1 cellular context compared by ENCODE assay signal in the genomic region with DNA sequence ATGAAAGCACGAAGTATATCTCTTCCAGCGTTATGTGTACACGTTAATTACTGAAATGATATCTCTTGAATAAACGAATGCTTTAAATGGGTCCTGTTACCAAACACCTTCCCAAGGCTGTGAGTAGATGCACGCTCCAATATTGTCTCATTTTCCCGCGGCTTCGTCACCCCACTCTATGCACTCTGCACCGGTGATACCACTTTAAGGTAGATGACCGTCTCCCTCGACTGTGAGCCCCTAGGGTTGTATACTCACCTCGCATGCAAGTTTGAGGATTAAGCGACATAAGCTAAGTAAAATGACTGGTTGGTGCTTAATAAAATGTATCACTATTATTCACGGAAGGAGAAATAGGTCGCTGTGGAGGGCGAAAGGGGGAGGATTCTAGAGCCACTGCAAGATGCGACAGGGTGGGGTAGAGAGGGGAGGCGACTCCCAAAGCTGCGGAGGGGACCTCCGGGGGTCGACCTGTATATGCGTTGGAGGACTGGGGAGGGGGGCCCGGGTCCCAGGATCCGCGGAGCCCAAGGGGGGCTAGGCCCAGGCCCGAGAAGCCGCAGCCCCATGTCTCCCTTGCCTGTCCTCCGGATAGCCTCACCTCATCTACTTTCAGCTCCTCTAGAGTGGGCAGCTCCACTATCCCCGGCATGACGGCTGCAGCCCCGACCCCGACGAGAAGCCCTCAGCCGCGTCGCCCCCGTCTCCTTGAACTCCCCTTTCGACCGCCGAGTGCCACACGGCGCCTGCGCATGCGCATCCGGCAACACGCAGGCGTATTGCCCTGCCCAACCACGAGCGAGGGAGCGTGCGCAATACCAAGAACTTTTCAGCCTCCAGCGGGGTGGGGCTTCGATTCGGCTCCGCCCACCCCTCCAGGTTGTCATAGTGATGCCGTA.
TF ChIP-seq lines count a peak whose summit lies in the region.

A gene (plus strand): TSS at position 883 of the 899 bp plus-strand sequence. CDS start 65 bp downstream, outside the sequence.
A gene (minus strand): TSS at position 754 of the 899 bp plus-strand sequence. CDS start 102 bp downstream, at position 652.

TF ChIP-seq in HepG2, 621 proteins besides CTCF, POLR2A, EP300 and RAD21 (continued from another document):
- TF ChIP-seq, protein P1, sequence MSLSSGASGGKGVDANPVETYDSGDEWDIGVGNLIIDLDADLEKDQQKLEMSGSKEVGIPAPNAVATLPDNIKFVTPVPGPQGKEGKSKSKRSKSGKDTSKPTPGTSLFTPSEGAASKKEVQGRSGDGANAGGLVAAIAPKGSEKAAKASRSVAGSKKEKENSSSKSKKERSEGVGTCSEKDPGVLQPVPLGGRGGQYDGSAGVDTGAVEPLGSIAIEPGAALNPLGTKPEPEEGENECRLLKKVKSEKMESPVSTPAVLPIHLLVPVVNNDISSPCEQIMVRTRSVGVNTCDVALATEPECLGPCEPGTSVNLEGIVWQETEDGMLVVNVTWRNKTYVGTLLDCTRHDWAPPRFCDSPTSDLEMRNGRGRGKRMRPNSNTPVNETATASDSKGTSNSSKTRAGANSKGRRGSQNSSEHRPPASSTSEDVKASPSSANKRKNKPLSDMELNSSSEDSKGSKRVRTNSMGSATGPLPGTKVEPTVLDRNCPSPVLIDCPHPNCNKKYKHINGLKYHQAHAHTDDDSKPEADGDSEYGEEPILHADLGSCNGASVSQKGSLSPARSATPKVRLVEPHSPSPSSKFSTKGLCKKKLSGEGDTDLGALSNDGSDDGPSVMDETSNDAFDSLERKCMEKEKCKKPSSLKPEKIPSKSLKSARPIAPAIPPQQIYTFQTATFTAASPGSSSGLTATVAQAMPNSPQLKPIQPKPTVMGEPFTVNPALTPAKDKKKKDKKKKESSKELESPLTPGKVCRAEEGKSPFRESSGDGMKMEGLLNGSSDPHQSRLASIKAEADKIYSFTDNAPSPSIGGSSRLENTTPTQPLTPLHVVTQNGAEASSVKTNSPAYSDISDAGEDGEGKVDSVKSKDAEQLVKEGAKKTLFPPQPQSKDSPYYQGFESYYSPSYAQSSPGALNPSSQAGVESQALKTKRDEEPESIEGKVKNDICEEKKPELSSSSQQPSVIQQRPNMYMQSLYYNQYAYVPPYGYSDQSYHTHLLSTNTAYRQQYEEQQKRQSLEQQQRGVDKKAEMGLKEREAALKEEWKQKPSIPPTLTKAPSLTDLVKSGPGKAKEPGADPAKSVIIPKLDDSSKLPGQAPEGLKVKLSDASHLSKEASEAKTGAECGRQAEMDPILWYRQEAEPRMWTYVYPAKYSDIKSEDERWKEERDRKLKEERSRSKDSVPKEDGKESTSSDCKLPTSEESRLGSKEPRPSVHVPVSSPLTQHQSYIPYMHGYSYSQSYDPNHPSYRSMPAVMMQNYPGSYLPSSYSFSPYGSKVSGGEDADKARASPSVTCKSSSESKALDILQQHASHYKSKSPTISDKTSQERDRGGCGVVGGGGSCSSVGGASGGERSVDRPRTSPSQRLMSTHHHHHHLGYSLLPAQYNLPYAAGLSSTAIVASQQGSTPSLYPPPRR (CRISPR knock-in tag; IDR thresholded peaks at IDR 0.05; ENCODE audit: borderline replicate concordance) = no peak
- TF ChIP-seq NONO (IDR thresholded peaks at IDR 0.05) (no peak), NONO (CRISPR knock-in tag; conservative IDR thresholded peaks at IDR 0.05) (no peak), NFRKB (IDR thresholded peaks at IDR 0.05) (no peak), RAD51 (IDR thresholded peaks at IDR 0.05; ENCODE audit: borderline replicate concordance) (no peak), CBX2 (IDR thresholded peaks at IDR 0.05; ENCODE audit: low read depth, low read length) (no peak), CBX2 (CRISPR knock-in tag; IDR thresholded peaks at IDR 0.05; ENCODE audit: low read depth) (no peak), SIN3B (IDR thresholded peaks at IDR 0.05; ENCODE audit: low read length) (0 out of 2 replicates have a peak, but pooled peaks have one; percentile 34), ATF7 (IDR thresholded peaks at IDR 0.05) (no peak), ATF7 (CRISPR knock-in tag; IDR thresholded peaks at IDR 0.05) (no peak), MLLT10 (CRISPR knock-in tag; IDR thresholded peaks at IDR 0.05) (no peak), ZNF292 (CRISPR knock-in tag; IDR thresholded peaks at IDR 0.05; ENCODE audit: borderline replicate concordance, low read depth) (no peak), REL (CRISPR knock-in tag; conservative IDR thresholded peaks at IDR 0.05) (no peak), ZNF619 (CRISPR knock-in tag; IDR thresholded peaks at IDR 0.05) (no peak), GATA4 (IDR thresholded peaks at IDR 0.05; ENCODE audit: borderline replicate concordance, low read depth) (no peak)
- TF ChIP-seq, protein P2, sequence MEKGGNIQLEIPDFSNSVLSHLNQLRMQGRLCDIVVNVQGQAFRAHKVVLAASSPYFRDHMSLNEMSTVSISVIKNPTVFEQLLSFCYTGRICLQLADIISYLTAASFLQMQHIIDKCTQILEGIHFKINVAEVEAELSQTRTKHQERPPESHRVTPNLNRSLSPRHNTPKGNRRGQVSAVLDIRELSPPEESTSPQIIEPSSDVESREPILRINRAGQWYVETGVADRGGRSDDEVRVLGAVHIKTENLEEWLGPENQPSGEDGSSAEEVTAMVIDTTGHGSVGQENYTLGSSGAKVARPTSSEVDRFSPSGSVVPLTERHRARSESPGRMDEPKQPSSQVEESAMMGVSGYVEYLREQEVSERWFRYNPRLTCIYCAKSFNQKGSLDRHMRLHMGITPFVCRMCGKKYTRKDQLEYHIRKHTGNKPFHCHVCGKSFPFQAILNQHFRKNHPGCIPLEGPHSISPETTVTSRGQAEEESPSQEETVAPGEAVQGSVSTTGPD (CRISPR knock-in tag; IDR thresholded peaks at IDR 0.05) = no peak
- TF ChIP-seq, protein P3, sequence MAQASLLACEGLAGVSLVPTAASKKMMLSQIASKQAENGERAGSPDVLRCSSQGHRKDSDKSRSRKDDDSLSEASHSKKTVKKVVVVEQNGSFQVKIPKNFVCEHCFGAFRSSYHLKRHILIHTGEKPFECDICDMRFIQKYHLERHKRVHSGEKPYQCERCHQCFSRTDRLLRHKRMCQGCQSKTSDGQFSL (CRISPR knock-in tag; IDR thresholded peaks at IDR 0.05) = no peak
- TF ChIP-seq, protein P4, sequence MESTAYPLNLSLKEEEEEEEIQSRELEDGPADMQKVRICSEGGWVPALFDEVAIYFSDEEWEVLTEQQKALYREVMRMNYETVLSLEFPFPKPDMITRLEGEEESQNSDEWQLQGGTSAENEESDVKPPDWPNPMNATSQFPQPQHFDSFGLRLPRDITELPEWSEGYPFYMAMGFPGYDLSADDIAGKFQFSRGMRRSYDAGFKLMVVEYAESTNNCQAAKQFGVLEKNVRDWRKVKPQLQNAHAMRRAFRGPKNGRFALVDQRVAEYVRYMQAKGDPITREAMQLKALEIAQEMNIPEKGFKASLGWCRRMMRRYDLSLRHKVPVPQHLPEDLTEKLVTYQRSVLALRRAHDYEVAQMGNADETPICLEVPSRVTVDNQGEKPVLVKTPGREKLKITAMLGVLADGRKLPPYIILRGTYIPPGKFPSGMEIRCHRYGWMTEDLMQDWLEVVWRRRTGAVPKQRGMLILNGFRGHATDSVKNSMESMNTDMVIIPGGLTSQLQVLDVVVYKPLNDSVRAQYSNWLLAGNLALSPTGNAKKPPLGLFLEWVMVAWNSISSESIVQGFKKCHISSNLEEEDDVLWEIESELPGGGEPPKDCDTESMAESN (CRISPR knock-in tag; conservative IDR thresholded peaks at IDR 0.05) = no peak
- TF ChIP-seq, protein P5, sequence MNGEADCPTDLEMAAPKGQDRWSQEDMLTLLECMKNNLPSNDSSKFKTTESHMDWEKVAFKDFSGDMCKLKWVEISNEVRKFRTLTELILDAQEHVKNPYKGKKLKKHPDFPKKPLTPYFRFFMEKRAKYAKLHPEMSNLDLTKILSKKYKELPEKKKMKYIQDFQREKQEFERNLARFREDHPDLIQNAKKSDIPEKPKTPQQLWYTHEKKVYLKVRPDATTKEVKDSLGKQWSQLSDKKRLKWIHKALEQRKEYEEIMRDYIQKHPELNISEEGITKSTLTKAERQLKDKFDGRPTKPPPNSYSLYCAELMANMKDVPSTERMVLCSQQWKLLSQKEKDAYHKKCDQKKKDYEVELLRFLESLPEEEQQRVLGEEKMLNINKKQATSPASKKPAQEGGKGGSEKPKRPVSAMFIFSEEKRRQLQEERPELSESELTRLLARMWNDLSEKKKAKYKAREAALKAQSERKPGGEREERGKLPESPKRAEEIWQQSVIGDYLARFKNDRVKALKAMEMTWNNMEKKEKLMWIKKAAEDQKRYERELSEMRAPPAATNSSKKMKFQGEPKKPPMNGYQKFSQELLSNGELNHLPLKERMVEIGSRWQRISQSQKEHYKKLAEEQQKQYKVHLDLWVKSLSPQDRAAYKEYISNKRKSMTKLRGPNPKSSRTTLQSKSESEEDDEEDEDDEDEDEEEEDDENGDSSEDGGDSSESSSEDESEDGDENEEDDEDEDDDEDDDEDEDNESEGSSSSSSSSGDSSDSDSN (CRISPR knock-in tag; IDR thresholded peaks at IDR 0.05) = no peak
- TF ChIP-seq, protein P6, sequence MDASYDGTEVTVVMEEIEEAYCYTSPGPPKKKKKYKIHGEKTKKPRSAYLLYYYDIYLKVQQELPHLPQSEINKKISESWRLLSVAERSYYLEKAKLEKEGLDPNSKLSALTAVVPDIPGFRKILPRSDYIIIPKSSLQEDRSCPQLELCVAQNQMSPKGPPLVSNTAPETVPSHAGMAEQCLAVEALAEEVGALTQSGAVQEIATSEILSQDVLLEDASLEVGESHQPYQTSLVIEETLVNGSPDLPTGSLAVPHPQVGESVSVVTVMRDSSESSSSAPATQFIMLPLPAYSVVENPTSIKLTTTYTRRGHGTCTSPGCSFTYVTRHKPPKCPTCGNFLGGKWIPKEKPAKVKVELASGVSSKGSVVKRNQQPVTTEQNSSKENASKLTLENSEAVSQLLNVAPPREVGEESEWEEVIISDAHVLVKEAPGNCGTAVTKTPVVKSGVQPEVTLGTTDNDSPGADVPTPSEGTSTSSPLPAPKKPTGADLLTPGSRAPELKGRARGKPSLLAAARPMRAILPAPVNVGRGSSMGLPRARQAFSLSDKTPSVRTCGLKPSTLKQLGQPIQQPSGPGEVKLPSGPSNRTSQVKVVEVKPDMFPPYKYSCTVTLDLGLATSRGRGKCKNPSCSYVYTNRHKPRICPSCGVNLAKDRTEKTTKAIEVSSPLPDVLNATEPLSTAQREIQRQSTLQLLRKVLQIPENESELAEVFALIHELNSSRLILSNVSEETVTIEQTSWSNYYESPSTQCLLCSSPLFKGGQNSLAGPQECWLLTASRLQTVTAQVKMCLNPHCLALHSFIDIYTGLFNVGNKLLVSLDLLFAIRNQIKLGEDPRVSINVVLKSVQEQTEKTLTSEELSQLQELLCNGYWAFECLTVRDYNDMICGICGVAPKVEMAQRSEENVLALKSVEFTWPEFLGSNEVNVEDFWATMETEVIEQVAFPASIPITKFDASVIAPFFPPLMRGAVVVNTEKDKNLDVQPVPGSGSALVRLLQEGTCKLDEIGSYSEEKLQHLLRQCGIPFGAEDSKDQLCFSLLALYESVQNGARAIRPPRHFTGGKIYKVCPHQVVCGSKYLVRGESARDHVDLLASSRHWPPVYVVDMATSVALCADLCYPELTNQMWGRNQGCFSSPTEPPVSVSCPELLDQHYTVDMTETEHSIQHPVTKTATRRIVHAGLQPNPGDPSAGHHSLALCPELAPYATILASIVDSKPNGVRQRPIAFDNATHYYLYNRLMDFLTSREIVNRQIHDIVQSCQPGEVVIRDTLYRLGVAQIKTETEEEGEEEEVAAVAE (CRISPR knock-in tag; IDR thresholded peaks at IDR 0.05; ENCODE audit: borderline replicate concordance) = no peak; the same call in 1 of the 2 replicates
